23 cellular contexts compared by ENCODE assay signal in the genomic region with DNA sequence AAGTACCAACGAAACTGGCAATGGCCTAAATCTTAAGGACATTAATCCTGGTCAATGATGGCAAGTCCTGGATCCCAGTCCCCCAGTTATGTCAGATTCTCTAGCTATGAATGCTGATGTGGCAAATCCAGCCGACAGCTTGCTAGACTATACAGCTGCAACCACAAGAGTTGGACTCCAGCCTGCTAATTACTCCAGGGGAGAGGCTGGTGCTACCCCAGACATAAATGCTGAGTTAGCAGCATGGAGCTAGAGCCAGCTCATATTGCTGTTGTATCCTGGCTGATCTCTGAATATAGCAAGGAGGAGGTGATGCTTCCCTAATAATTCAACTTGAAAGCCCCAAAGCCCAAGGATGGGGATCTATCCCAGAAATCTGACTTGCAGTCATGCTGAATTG.
A peak's percentile ranks its signal among the peaks of the same experiment; 100 is the strongest.
DNase-seq lines count a peak whose midpoint lies in the region; ATAC-seq and TF ChIP-seq lines count a peak whose summit lies in the region.
"Had no signal": no experiment of that assay in that cellular context is flagged by ENCODE, and none has a peak within 500 bp of the region (broad histone marks: within the 10 kb centered on the region; RNA-seq: fewer than 3 reads in every experiment).

No MANE protein-coding gene starts in this region.

- no peak overlapping the region for H3K4me3 ChIP-seq in IMR-90 (ENCODE audit: insufficient read depth, low read depth, low read length)
- no peak overlapping the region for H3K4me3 ChIP-seq in SJCRH30
- H3K4me3 ChIP-seq in mesendoderm (ENCODE audit: low read length): no peak overlapping the region
- H3K4me3 ChIP-seq: PC-9 had no signal

- BruUV-seq in IMR-90 (replicated peaks; lab: Mats Ljungman, UMichigan): no TSS peak

- H3K27me3 ChIP-seq in IMR-90 (ENCODE audit: control insufficient read depth, insufficient read depth, low read length) (no peaks in the 10 kb centered on the region), SJCRH30 (no peaks in the 10 kb centered on the region), mesendoderm (ENCODE audit: insufficient read depth, low read length, poor library complexity) (no peaks in the 10 kb centered on the region)
- H3K27me3 ChIP-seq: BE2C had no signal

- in situ Hi-C loops in IMR-90 (cut with MboI; ENCODE audit: low sequenced_read_pairs): no loop called here

- H4K20me1 ChIP-seq in IMR-90 (ENCODE audit: insufficient read depth, low read length): no peaks in the 10 kb centered on the region

- WGBS in IMR-90 (ENCODE audit: extremely low coverage in 2 of 2, insufficient read length in 1 of 2), 2 experiments: 10% methylated on average over 2 of the region's 2 CpGs; no CpG with 5 or more reads in 1 of the 2 experiments
- WGBS in mesendoderm (ENCODE audit: extremely low coverage, insufficient coverage, low lambda C conversion rate): no CpG with 5 or more reads among the region's 2 CpGs

- H3K14ac ChIP-seq in IMR-90 (replicated peaks; ENCODE audit: low read depth, low read length): no peak overlapping the region

- H3K9ac ChIP-seq in IMR-90 (ENCODE audit: low read depth, low read length) (no peak overlapping the region), mesendoderm (ENCODE audit: low read length) (no peak overlapping the region)

- H4K5ac ChIP-seq in IMR-90 (ENCODE audit: low read depth, low read length) (no peak overlapping the region), mesendoderm (ENCODE audit: low read length) (no peak overlapping the region)

- no peak overlapping the region for H3K18ac ChIP-seq in IMR-90 (ENCODE audit: low read depth, low read length)
- H3K18ac ChIP-seq in mesendoderm (ENCODE audit: low read length): no peak overlapping the region

- H3K4me1 ChIP-seq in IMR-90 (ENCODE audit: control insufficient read depth, insufficient read depth, low read length): no peaks in the 10 kb centered on the region
- H3K4me1 ChIP-seq in SJCRH30: 0 out of 2 replicates have a peak, but pooled peaks cover 2% of the 10 kb centered on the region
- H3K4me1 ChIP-seq in mesendoderm (ENCODE audit: control insufficient read depth, low read depth, low read length): peaks cover 2% of the 10 kb centered on the region
- H3K4me1 ChIP-seq: BE2C had no signal

- H3K36me3 ChIP-seq in IMR-90 (ENCODE audit: control insufficient read depth, insufficient read depth, low read length) (no peaks in the 10 kb centered on the region), SJCRH30 (no peaks in the 10 kb centered on the region), mesendoderm (ENCODE audit: control insufficient read depth, insufficient read depth, low read length) (no peaks in the 10 kb centered on the region)
- H3K36me3 ChIP-seq: BE2C had no signal

- no peak overlapping the region for H2BK20ac ChIP-seq in IMR-90 (ENCODE audit: low read depth, low read length)

- no peak overlapping the region for H4K8ac ChIP-seq in IMR-90 (ENCODE audit: low read depth in 2 of 2, low read length in 2 of 2)
- no peak overlapping the region for H4K8ac ChIP-seq in mesendoderm (ENCODE audit: low read depth, low read length)

- H2BK15ac ChIP-seq in IMR-90 (ENCODE audit: low read depth, low read length) (no peak overlapping the region), mesendoderm (replicated peaks; ENCODE audit: low read depth) (no peak overlapping the region)

- H3K23ac ChIP-seq in IMR-90 (ENCODE audit: low read depth, low read length): no peak overlapping the region
- no peak overlapping the region for H3K23ac ChIP-seq in mesendoderm (ENCODE audit: low read length)

- no peak for TF ChIP-seq RAD21 in IMR-90 (IDR thresholded peaks at IDR 0.05; ENCODE audit: low read length)

- DNase-seq in DMS 273 (lab: John Stamatoyannopoulos, UW; ENCODE audit: unreplicated experiment) (peak; percentile 40), DMS 273 treated with DMSO at 0.1 percent for 48 hours (lab: John Stamatoyannopoulos, UW) (no peak), IMR-90 (no peak), SJCRH30 (peak; percentile 21 to 39), mesendoderm (no peak), NCI-H2107 (lab: John Stamatoyannopoulos, UW) (no peak), NCI-H2171 (lab: John Stamatoyannopoulos, UW) (no peak)
- DNase-seq: ACHN; BE2C; Calu3; CD8-positive, alpha-beta memory T cell; H7; NCI-H1092; NCI-H146; NCI-H2029 treated with DMSO at 0.1 percent for 48 hours; NCI-H226; NCI-H510A treated with DMSO at 0.1 percent for 48 hours; NCI-H748 treated with DMSO at 0.1 percent for 48 hours; PC-9; Right ventricle myocardium superior; T-helper 1 cell had no signal

- H2BK5ac ChIP-seq in IMR-90 (ENCODE audit: low read depth, low read length, poor library complexity, severe bottlenecking) (no peak overlapping the region), mesendoderm (ENCODE audit: low read length) (no peak overlapping the region)

- CTCF ChIA-PET in IMR-90 (lab: Yijun Ruan, JAX): no interaction called here

- no peak overlapping the region for H3K4me2 ChIP-seq in IMR-90 (ENCODE audit: low read depth, low read length)
- no peak overlapping the region for H3K4me2 ChIP-seq in mesendoderm (ENCODE audit: low read length)
- H3K4me2 ChIP-seq: PC-9 had no signal

- H3K4ac ChIP-seq in IMR-90 (ENCODE audit: low read depth, low read length): no peak overlapping the region
- no peak overlapping the region for H3K4ac ChIP-seq in mesendoderm (ENCODE audit: low read depth, low read length)

- no peak overlapping the region for H2AFZ ChIP-seq in IMR-90 (replicated peaks; ENCODE audit: low read length, poor library complexity)
- H2AFZ ChIP-seq: PC-9 had no signal

- no peak overlapping the region for H3K56ac ChIP-seq in IMR-90 (ENCODE audit: extremely low read depth, insufficient read depth, low read length)
- H3K56ac ChIP-seq in mesendoderm (ENCODE audit: low read length): no peak overlapping the region

- H2AK5ac ChIP-seq in IMR-90 (ENCODE audit: low read depth, low read length) (no peak overlapping the region), mesendoderm (ENCODE audit: low read length) (no peak overlapping the region)

- H3K79me2 ChIP-seq in mesendoderm (ENCODE audit: control insufficient read depth, insufficient read depth, low read length): no peaks in the 10 kb centered on the region

- H3K79me1 ChIP-seq in IMR-90 (ENCODE audit: low read depth in 1 of 2, low read length in 2 of 2) (no peaks in the 10 kb centered on the region), mesendoderm (ENCODE audit: low read length) (no peaks in the 10 kb centered on the region)

- POLR2A ChIA-PET in IMR-90 (lab: Charles Lee; ENCODE audit: unreplicated experiment): no interaction called here

- no peak overlapping the region for H4K91ac ChIP-seq in IMR-90 (ENCODE audit: insufficient read depth, low read depth, low read length)

- intact Hi-C loops in IMR-90 (cut with micrococcal nuclease): no loop called here

- H2AK9ac ChIP-seq in IMR-90 (replicated peaks; ENCODE audit: low read depth, low read length, poor library complexity): no peak overlapping the region

- H3K27ac ChIP-seq in IMR-90 (ENCODE audit: insufficient read depth, low read length): no peak overlapping the region
- no peak overlapping the region for H3K27ac ChIP-seq in SJCRH30
- no peak overlapping the region for H3K27ac ChIP-seq in mesendoderm (ENCODE audit: low read depth, low read length)
- H3K27ac ChIP-seq: 22Rv1, PC-9 had no signal

- dilution Hi-C loops in IMR-90 (cut with HindIII; ENCODE audit: low sequenced_read_pairs, unreplicated experiment): no loop called here

- no peak overlapping the region for H2BK120ac ChIP-seq in IMR-90 (ENCODE audit: low read depth, low read length)
- H2BK120ac ChIP-seq in mesendoderm (ENCODE audit: low read depth, low read length): peak overlapping the region; percentile 82

- no peak for TF ChIP-seq POLR2A in IMR-90 (IDR thresholded peaks at IDR 0.05; ENCODE audit: low read depth, low read length)

- ATAC-seq in IMR-90 (ENCODE audit: low read depth) (no peak), HG03457 (IDR thresholded peaks at IDR 0.05; ENCODE audit: unreplicated experiment) (no peak)

- H3K9me3 ChIP-seq in IMR-90 (ENCODE audit: control insufficient read depth, insufficient read depth, low read length) (peaks cover 9% of the 10 kb centered on the region), SJCRH30 (replicated peaks) (no peaks in the 10 kb centered on the region)
- H3K9me3 ChIP-seq: BE2C had no signal

- TF ChIP-seq CTCF in IMR-90 (conservative IDR thresholded peaks at IDR 0.05; ENCODE audit: low read depth, low read length): no peak

- no peaks in the 10 kb centered on the region for H3K9me1 ChIP-seq in IMR-90 (ENCODE audit: insufficient read depth, low read length)

TF ChIP-seq in IMR-90, 13 proteins besides CTCF, POLR2A, EP300 and RAD21:
- TF ChIP-seq, protein P1, sequence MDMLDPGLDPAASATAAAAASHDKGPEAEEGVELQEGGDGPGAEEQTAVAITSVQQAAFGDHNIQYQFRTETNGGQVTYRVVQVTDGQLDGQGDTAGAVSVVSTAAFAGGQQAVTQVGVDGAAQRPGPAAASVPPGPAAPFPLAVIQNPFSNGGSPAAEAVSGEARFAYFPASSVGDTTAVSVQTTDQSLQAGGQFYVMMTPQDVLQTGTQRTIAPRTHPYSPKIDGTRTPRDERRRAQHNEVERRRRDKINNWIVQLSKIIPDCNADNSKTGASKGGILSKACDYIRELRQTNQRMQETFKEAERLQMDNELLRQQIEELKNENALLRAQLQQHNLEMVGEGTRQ (IDR thresholded peaks at IDR 0.05; ENCODE audit: low read depth, low read length): no peak
- TF ChIP-seq MAFK (IDR thresholded peaks at IDR 0.05; ENCODE audit: low read depth, low read length) (peak; percentile 12; the same call in 1 of the 2 replicates), CHD1 (IDR thresholded peaks at IDR 0.05; ENCODE audit: low read depth, low read length) (no peak)

Comparison
In these comparisons a context has a peak if more than half of its experiments do, and no peak if none do; other contexts are left out.
1. DNase-seq: peak in DMS 273 (single experiment) and SJCRH30 (2 of 2); none in DMS 273 treated with DMSO at 0.1 percent for 48 hours (single experiment), IMR-90 (single experiment), mesendoderm (single experiment), NCI-H2107 (single experiment) and NCI-H2171 (single experiment).